In the genomic region with DNA sequence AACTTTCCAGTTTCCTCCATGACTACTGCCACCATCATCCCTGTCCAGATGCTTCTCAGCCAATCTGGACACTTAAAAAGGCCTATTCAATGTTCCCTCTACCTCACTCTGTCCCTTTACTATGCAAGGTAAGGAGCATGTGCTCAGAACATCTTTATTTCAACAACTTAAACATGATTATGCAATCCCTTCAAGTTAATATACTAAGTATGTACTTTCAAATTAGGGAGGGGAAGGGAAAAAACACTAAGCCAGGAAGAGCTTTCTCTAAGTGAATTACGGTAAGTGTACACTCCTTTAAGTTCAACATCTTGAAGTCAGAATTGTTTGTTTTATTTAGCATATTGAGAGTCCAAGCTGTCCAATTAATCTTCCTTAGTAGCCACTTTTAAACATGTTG, we compare ENCODE assay signal across 27 cellular contexts.
"Had no signal": no experiment of that assay in that cellular context is flagged by ENCODE, and none has a peak within 500 bp of the region (broad histone marks: within the 10 kb centered on the region; RNA-seq: fewer than 3 reads in every experiment).

No MANE protein-coding gene starts in this region.

- H3K4me1 Mint-ChIP-seq: nephron had no signal

- H3K27ac ChIP-seq: colonic mucosa, gastrocnemius medialis, heart right ventricle, left ventricle myocardium inferior, pancreas, suprapubic skin, thyroid gland had no signal

- H3K27me3 Mint-ChIP-seq: naive B cell, progenitor cell of endocrine pancreas, type B pancreatic cell had no signal

- H3K4me3 ChIP-seq: colonic mucosa, gastrocnemius medialis, heart right ventricle, left ventricle myocardium inferior, lung, pancreas, smooth muscle cell, suprapubic skin, thyroid gland had no signal

- H3K4me3 Mint-ChIP-seq: endodermal cell; naive B cell; nephron; stimulated activated effector memory CD8-positive, alpha-beta T cell treated with anti-CD3 and anti-CD28 coated beads, Interleukin-12 subunit alpha, Interleukin-12 subunit beta, amount 100 ng/mL, for 72 hours; type B pancreatic cell had no signal

- H3K4me1 ChIP-seq: colonic mucosa, gastrocnemius medialis, heart right ventricle, left ventricle myocardium inferior, pancreas, suprapubic skin, thyroid gland had no signal

- FAIRE-seq: endothelial cell of umbilical vein, pancreas, urothelium cell line had no signal

- H3K4me2 ChIP-seq: smooth muscle cell had no signal

- H3K27ac Mint-ChIP-seq: endodermal cell; nephron; progenitor cell of endocrine pancreas; stimulated activated effector memory CD8-positive, alpha-beta T cell treated with anti-CD3 and anti-CD28 coated beads, Interleukin-12 subunit alpha, Interleukin-12 subunit beta, amount 100 ng/mL, for 72 hours; type B pancreatic cell had no signal

- H3K27me3 ChIP-seq: colonic mucosa, gastrocnemius medialis, heart right ventricle, pancreas, suprapubic skin, thyroid gland had no signal

- DNase-seq: colonic mucosa; dermis blood vessel endothelial cell; effector CD4-positive, alpha-beta T cell; endodermal cell; gastrocnemius medialis; heart right ventricle; hypothalamus; islet precursor cell; left ventricle myocardium inferior; mesendoderm; naive B cell; occipital lobe; pancreas; right cardiac atrium; stimulated activated CD4-positive, alpha-beta T cell treated with anti-CD3 and anti-CD28 coated beads, Interleukin-2, amount 100 ng/mL, for 48 hours; stimulated activated CD8-positive, alpha-beta memory T cell treated with anti-CD3 and anti-CD28 coated beads, Interleukin-4, amount 100 ng/mL, for 48 hours; stimulated activated naive CD8-positive, alpha-beta T cell treated with anti-CD3 and anti-CD28 coated beads, Interleukin-15, Interleukin-2, amounts not matched to agents 100 U/mL and 50 U/mL, for 24 hours; thyroid gland had no signal

- H3K9me3 ChIP-seq: colonic mucosa, gastrocnemius medialis, heart right ventricle, left ventricle myocardium inferior, pancreas, suprapubic skin, thyroid gland had no signal

- H3K36me3 ChIP-seq: colonic mucosa had no signal

- ATAC-seq: gastrocnemius medialis; heart right ventricle; pancreas; right cardiac atrium; stimulated activated effector memory CD8-positive, alpha-beta T cell treated with anti-CD3 and anti-CD28 coated beads, Interleukin-12 subunit alpha, Interleukin-12 subunit beta, amount 100 ng/mL, for 72 hours; stimulated activated naive CD8-positive, alpha-beta T cell treated with anti-CD3 and anti-CD28 coated beads, Interleukin-15, Interleukin-2, amounts not matched to agents 100 U/mL and 50 U/mL, for 24 hours had no signal

- H3K9me3 Mint-ChIP-seq: endodermal cell; naive B cell; nephron; stimulated activated effector memory CD8-positive, alpha-beta T cell treated with anti-CD3 and anti-CD28 coated beads, Interleukin-12 subunit alpha, Interleukin-12 subunit beta, amount 100 ng/mL, for 72 hours; type B pancreatic cell had no signal
